In genomic region chr3:101381809-101382208, GRCh38 we compare ENCODE assay signal across 8 cellular contexts.
DNase-seq lines count a peak whose midpoint lies in the region; ATAC-seq, FAIRE-seq and TF ChIP-seq lines count a peak whose summit lies in the region.

No MANE protein-coding gene starts in this region.

- in situ Hi-C loops in GM13977 (cut with MboI; ENCODE audit: low pct_unique_long_range_greater_than_20kb, low sequenced_read_pairs, unreplicated experiment) = no loop called here

- no peaks in the 10 kb centered on the region for H3K9me3 ChIP-seq in lung (ENCODE audit: control insufficient read depth in 2 of 2, insufficient read depth in 1 of 2, low read length in 1 of 2)

- H3K4me3 ChIP-seq in bronchial epithelial cell (ENCODE audit: low read depth, low read length) (no peak overlapping the region), lung (no peak overlapping the region)

- TF ChIP-seq CTCF in GM13977 (IDR thresholded peaks at IDR 0.05; ENCODE audit: extremely low read depth, insufficient read depth, missing control alignments) (peak; percentile 58), bronchial epithelial cell (IDR thresholded peaks at IDR 0.05; ENCODE audit: insufficient read depth, low read length, severe bottlenecking) (peak; percentile 28), lung (IDR thresholded peaks at IDR 0.05; ENCODE audit: control extremely low read depth, extremely low read depth) (peak; percentile 19)

- no peak overlapping the region for H3K27ac ChIP-seq in lung (ENCODE audit: low read depth in 1 of 2, low read length in 1 of 2)

- ATAC-seq in lung (ENCODE audit: insufficient read depth, low FRiP score) (no peak), HG03565 (IDR thresholded peaks at IDR 0.05; ENCODE audit: unreplicated experiment) (no peak)

- H3K27me3 ChIP-seq in bronchial epithelial cell (ENCODE audit: control insufficient read depth, insufficient read depth, low read length) (no peaks in the 10 kb centered on the region), lung (ENCODE audit: control insufficient read depth, insufficient read depth) (no peaks in the 10 kb centered on the region)

- no peak for FAIRE-seq in bronchial epithelial cell (lab: Jason Lieb, UNC)

- H3K4me1 ChIP-seq in lung (ENCODE audit: control insufficient read depth in 2 of 2, insufficient read depth in 2 of 2, low read length in 2 of 2) = peaks cover 4 to 15% of the 10 kb centered on the region in 2 donors

- H3K36me3 ChIP-seq in bronchial epithelial cell (ENCODE audit: control insufficient read depth, insufficient read depth, low read length) (no peaks in the 10 kb centered on the region), lung (ENCODE audit: control insufficient read depth in 2 of 2, insufficient read depth in 2 of 2, low read length in 2 of 2) (peaks cover 0 to 3% of the 10 kb centered on the region in 2 donors)

- DNase-seq in AG08396 (ENCODE audit: low spot score) = peak; percentile 13
- no peak for DNase-seq in GM13977 (ENCODE audit: low spot score)
- peak; percentile 0 for DNase-seq in NCI-H345 treated with DMSO at 0.1 percent for 48 hours (lab: John Stamatoyannopoulos, UW; ENCODE audit: unreplicated experiment)
- peak; percentile 40 for DNase-seq in bronchial epithelial cell (ENCODE audit: low read depth)
- no peak for DNase-seq in lung (ENCODE audit: low spot score)
- DNase-seq in GM19240 (ENCODE audit: insufficient read length, low spot score) = no peak
- DNase-seq in islet precursor cell = no peak

Comparison
In these comparisons a context has a peak if more than half of its experiments do, and no peak if none do; other contexts are left out.
1. DNase-seq: peak in AG08396 (single experiment), NCI-H345 treated with DMSO at 0.1 percent for 48 hours (single experiment) and bronchial epithelial cell (single experiment); none in GM13977 (single experiment), lung (single experiment), GM19240 (single experiment) and islet precursor cell (single experiment).
2. Peak in every context shown above with its lines, with median percentiles within 50 percentile points of each other: CTCF ChIP-seq.